ENCODE assay signal across 1 cellular context in the genomic region with DNA sequence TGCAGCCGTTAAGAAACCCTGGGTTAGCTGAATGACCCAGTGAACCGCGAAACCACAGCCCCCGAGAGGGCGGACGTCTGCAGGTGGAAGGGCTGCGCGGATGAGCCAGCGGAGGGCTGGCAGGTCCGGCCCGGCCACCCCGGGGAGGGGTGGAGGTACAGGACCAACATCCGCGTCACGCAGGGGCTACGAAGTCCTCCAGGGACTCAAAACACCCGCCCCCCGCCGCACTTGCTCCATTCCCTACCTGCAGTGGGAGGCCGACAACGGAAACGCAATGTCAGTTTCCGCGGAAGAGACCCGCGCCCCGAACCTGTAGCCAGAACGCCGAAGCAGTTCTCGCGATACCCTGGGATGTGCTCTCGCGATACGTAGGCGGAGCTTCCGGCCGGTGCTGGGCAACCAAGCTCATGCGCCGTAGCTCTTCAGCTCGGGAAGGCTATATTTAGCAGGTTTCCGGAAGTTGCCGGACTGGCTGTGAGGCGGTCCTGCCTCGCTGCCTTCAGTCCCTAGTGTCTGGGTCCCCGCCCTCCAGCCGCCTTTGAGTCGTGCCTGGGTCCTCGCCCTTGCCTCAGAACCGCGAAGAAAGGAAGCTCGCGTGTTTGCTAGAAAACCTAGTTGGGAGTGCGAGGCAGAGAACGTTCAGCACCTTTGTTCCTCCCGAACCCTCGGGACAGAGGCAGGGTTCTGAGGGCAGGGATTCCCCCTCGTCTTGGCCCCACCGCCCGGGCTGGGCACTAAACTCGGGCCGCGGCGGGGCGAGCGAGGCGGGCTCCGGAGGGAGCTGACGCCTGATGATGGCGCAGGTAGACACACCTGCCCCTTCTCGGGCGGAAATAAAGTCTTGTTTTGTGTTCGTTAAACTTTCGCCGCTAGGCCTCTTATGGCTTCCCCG.
TF ChIP-seq lines count a peak whose summit lies in the region.

Gene OFD1, plus strand, starts transcription at position 471 of the 895 bp plus-strand sequence. Its CDS starts 324 bp downstream, at position 795.
Gene TRAPPC2, minus strand, starts transcription at position 343 of the 895 bp plus-strand sequence. CDS start 14,657 bp downstream, outside the sequence.

TF ChIP-seq in HEK293, 187 proteins besides CTCF, POLR2A, EP300 and RAD21 (continued from another document and continues in another):
- TF ChIP-seq, protein P1, sequence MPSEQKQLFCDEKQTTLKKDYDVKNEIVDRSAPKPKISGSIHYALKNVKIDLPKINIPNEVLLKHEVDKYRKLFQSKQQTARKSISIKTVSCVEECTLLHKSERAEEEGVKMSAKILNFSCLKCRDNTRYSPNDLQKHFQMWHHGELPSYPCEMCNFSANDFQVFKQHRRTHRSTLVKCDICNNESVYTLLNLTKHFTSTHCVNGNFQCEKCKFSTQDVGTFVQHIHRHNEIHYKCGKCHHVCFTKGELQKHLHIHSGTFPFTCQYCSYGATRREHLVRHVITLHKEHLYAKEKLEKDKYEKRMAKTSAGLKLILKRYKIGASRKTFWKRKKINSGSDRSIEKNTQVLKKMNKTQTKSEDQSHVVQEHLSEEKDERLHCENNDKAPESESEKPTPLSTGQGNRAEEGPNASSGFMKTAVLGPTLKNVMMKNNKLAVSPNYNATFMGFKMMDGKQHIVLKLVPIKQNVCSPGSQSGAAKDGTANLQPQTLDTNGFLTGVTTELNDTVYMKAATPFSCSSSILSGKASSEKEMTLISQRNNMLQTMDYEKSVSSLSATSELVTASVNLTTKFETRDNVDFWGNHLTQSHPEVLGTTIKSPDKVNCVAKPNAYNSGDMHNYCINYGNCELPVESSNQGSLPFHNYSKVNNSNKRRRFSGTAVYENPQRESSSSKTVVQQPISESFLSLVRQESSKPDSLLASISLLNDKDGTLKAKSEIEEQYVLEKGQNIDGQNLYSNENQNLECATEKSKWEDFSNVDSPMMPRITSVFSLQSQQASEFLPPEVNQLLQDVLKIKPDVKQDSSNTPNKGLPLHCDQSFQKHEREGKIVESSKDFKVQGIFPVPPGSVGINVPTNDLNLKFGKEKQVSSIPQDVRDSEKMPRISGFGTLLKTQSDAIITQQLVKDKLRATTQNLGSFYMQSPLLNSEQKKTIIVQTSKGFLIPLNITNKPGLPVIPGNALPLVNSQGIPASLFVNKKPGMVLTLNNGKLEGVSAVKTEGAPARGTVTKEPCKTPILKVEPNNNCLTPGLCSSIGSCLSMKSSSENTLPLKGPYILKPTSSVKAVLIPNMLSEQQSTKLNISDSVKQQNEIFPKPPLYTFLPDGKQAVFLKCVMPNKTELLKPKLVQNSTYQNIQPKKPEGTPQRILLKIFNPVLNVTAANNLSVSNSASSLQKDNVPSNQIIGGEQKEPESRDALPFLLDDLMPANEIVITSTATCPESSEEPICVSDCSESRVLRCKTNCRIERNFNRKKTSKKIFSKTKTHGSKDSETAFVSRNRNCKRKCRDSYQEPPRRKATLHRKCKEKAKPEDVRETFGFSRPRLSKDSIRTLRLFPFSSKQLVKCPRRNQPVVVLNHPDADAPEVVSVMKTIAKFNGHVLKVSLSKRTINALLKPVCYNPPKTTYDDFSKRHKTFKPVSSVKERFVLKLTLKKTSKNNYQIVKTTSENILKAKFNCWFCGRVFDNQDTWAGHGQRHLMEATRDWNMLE (tag by site-specific recombination; conservative IDR thresholded peaks at IDR 0.05; ENCODE audit: low read depth): peak; percentile 62; the same call in 1 of the 2 replicates
- TF ChIP-seq ZNF600 (tag by site-specific recombination; IDR thresholded peaks at IDR 0.05) (peak; percentile 95), ZBTB20 (tag by site-specific recombination; IDR thresholded peaks at IDR 0.05) (peak; percentile 81; the same call in 1 of the 2 replicates), ZNF561 (tag by site-specific recombination; IDR thresholded peaks at IDR 0.05; ENCODE audit: borderline replicate concordance) (peak; percentile 32), EGR2 (tag by site-specific recombination; IDR thresholded peaks at IDR 0.05; ENCODE audit: low read depth) (peak; percentile 43; the same call in 1 of the 2 replicates), GLIS1 (tag by site-specific recombination; IDR thresholded peaks at IDR 0.05) (no peak; the same call in 1 of the 2 replicates), ZNF843 (tag by site-specific recombination; IDR thresholded peaks at IDR 0.05) (peak; percentile 47), GLIS2 (tag by site-specific recombination; IDR thresholded peaks at IDR 0.05) (peak; percentile 59; the same call in 1 of the 2 replicates), ZNF670 (tag by site-specific recombination; IDR thresholded peaks at IDR 0.05; ENCODE audit: low read depth) (no peak), ZNF707 (tag by site-specific recombination; IDR thresholded peaks at IDR 0.05) (no peak), BCL11B (tag by site-specific recombination; IDR thresholded peaks at IDR 0.05; ENCODE audit: low read depth) (no peak), TRIM28 (IDR thresholded peaks at IDR 0.05; ENCODE audit: borderline replicate concordance, low read length) (peak; percentile 89), ZNF24 (tag by site-specific recombination; IDR thresholded peaks at IDR 0.05) (no peak), ZFP37 (tag by site-specific recombination; IDR thresholded peaks at IDR 0.05) (peak; percentile 43; the same call in 1 of the 2 replicates), ZNF488 (tag by site-specific recombination; IDR thresholded peaks at IDR 0.05) (no peak), ZNF626 (tag by site-specific recombination; IDR thresholded peaks at IDR 0.05) (no peak), GFI1B (tag by site-specific recombination; IDR thresholded peaks at IDR 0.05) (no peak), HIC1 (tag by site-specific recombination; IDR thresholded peaks at IDR 0.05) (no peak), BCL6B (tag by site-specific recombination; IDR thresholded peaks at IDR 0.05) (no peak), ZNF560 (tag by site-specific recombination; IDR thresholded peaks at IDR 0.05; ENCODE audit: borderline replicate concordance) (no peak), ZBTB7A (tag by site-specific recombination; IDR thresholded peaks at IDR 0.05; ENCODE audit: low read depth) (0 out of 2 replicates have a peak, but pooled peaks have one; percentile 41), SP3 (tag by site-specific recombination; IDR thresholded peaks at IDR 0.05) (peak; percentile 83), ZNF184 (tag by site-specific recombination; IDR thresholded peaks at IDR 0.05) (0 out of 2 replicates have a peak, but pooled peaks have one; percentile 13), ZNF138 (tag by site-specific recombination; IDR thresholded peaks at IDR 0.05; ENCODE audit: borderline replicate concordance) (no peak), ZNF473 (tag by site-specific recombination; IDR thresholded peaks at IDR 0.05) (no peak), ZNF830 (tag by site-specific recombination; IDR thresholded peaks at IDR 0.05; ENCODE audit: low read depth) (no peak), SETDB1 (IDR thresholded peaks at IDR 0.05; ENCODE audit: insufficient read length, low read length) (no peak), ZBTB10 (tag by site-specific recombination; IDR thresholded peaks at IDR 0.05) (peak; percentile 65), ZNF239 (tag by site-specific recombination; IDR thresholded peaks at IDR 0.05) (no peak), ZNF768 (tag by site-specific recombination; IDR thresholded peaks at IDR 0.05) (no peak), ZNF623 (tag by site-specific recombination; IDR thresholded peaks at IDR 0.05) (no peak; the same call in 1 of the 2 replicates), ZNF549 (tag by site-specific recombination; IDR thresholded peaks at IDR 0.05) (no peak), KLF17 (tag by site-specific recombination; IDR thresholded peaks at IDR 0.05) (peak; percentile 71), ZNF214 (tag by site-specific recombination; IDR thresholded peaks at IDR 0.05; ENCODE audit: borderline replicate concordance) (no peak), ZNF776 (tag by site-specific recombination; IDR thresholded peaks at IDR 0.05; ENCODE audit: borderline replicate concordance) (no peak), PRDM10 (tag by site-specific recombination; IDR thresholded peaks at IDR 0.05) (peak; percentile 92)
- TF ChIP-seq, protein P2, sequence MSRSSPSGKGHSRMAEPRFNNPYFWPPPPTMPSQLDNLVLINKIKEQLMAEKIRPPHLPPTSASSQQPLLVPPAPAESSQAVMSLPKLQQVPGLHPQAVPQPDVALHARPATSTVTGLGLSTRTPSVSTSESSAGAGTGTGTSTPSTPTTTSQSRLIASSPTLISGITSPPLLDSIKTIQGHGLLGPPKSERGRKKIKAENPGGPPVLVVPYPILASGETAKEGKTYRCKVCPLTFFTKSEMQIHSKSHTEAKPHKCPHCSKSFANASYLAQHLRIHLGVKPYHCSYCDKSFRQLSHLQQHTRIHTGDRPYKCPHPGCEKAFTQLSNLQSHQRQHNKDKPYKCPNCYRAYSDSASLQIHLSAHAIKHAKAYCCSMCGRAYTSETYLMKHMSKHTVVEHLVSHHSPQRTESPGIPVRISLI (tag by site-specific recombination; IDR thresholded peaks at IDR 0.05): no peak
